In the genomic region with DNA sequence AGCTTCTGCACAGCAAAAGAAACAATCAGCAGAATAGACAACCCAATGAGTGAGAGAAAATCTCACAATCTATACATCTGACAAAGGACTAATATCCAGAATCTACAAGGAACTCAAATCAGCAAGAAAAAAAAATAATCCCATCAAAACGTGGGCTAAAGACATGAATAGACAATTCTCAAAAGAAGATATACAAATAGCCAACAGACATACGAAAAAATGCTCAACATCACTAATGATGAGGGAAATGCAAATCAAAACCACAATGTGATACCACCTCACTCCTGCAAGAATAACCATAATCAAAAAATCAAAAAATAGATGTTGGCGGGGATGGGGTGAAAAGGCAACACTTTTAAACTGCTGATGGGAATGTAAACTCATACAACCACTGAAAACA, we compare ENCODE assay signal across 3 cellular contexts. TPM values are rescaled to one million over a fixed set of nuclear protein-coding genes. Genes with fewer than 3 reads are reported as not detected.
"Had no signal": no experiment of that assay in that cellular context is flagged by ENCODE, and none has a peak within 500 bp of the region (broad histone marks: within the 10 kb centered on the region; RNA-seq: fewer than 3 reads in every experiment).

No MANE protein-coding gene starts in this region.

RNA-seq across cellular contexts. Expression of a gene that starts 10.4 kb away (rescaled TPM):
- total RNA-seq: dermis microvascular lymphatic vessel endothelial cell, glomerular endothelial cell, lung microvascular endothelial cell had no signal
